15 cellular contexts compared by ENCODE assay signal in the genomic region with DNA sequence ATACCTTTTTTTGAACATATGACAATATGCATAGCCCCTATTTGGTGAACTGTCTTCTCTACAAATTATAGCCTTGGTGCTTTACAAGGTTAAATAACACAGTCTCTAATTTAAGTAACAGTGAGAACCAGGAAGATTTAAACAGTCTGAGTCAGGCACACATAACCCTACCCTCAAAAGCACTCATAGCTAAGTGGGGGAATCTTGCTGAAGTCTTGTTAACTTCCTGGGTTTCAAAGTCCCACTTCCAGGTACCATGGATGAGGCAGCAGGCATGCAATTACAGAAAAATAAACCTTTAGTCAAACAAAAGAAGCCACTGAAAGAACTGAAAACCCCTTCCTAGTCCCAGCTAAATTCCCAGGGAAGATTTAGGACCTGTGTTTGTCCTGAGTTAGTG.
DNase-seq lines count a peak whose midpoint lies in the region; ATAC-seq, FAIRE-seq and TF ChIP-seq lines count a peak whose summit lies in the region.
"Had no signal": no experiment of that assay in that cellular context is flagged by ENCODE, and none has a peak within 500 bp of the region (broad histone marks: within the 10 kb centered on the region; RNA-seq: fewer than 3 reads in every experiment).

No MANE protein-coding gene starts in this region.

- FAIRE-seq in pancreas (lab: Jason Lieb, UNC), result peak; percentile 23
- FAIRE-seq: A204.1 had no signal

- no peaks in the 10 kb centered on the region for H4K20me1 ChIP-seq in fibroblast of lung (ENCODE audit: control insufficient read depth, extremely low read depth, insufficient read depth, low read length)

- H3K9me3 ChIP-seq in fibroblast of lung (ENCODE audit: control insufficient read depth, insufficient read depth, low read depth, low read length) (no peaks in the 10 kb centered on the region), pancreas (no peaks in the 10 kb centered on the region)

- H3K36me3 ChIP-seq in fibroblast of lung (ENCODE audit: control insufficient read depth, insufficient read depth, low read length), result no peaks in the 10 kb centered on the region
- H3K36me3 ChIP-seq in pancreas, result no peaks in the 10 kb centered on the region

- no peak overlapping the region for H2AFZ ChIP-seq in fibroblast of lung (ENCODE audit: low read length)

- peak overlapping the region; percentile 25 for H3K4me2 ChIP-seq in fibroblast of lung (ENCODE audit: extremely low read depth, insufficient read depth, low read length)
- H3K4me2 ChIP-seq: KMS-11 had no signal

- no peaks in the 10 kb centered on the region for H3K79me2 ChIP-seq in fibroblast of lung (ENCODE audit: control insufficient read depth, insufficient read depth, low read length)

- H3K27ac ChIP-seq in fibroblast of lung (ENCODE audit: insufficient read depth, low read length), result peak overlapping the region; percentile 84
- peak overlapping the region; percentile 1 to 70 (median 64) for H3K27ac ChIP-seq in pancreas
- H3K27ac ChIP-seq: KMS-11 had no signal

- H3K9ac ChIP-seq in fibroblast of lung (ENCODE audit: insufficient read depth, low read length), result no peak overlapping the region
- H3K9ac ChIP-seq: KMS-11 had no signal

- TF ChIP-seq CTCF in fibroblast of lung (conservative IDR thresholded peaks at IDR 0.05 in 1 of 2, IDR thresholded peaks at IDR 0.05 in 1 of 2; ENCODE audit: low read depth in 1 of 2, low read length in 2 of 2) (no peak), pancreas (IDR thresholded peaks at IDR 0.05) (no peak)

- H3K4me1 ChIP-seq in fibroblast of lung (ENCODE audit: control insufficient read depth, extremely low read depth, insufficient read depth, low read length) (peaks cover 26% of the 10 kb centered on the region), pancreas (peaks cover 39 to 76% (median 52%) of the 10 kb centered on the region in 3 donors)

- H3K4me3 ChIP-seq in fibroblast of lung (replicated peaks in 1 of 4; ENCODE audit: control extremely low read depth in 1 of 4, insufficient read depth in 1 of 4, low read depth in 3 of 4, low read length in 4 of 4) (no peak overlapping the region), pancreas (no peak overlapping the region)

- intact Hi-C loops in Right ventricle myocardium superior (cut with DNase I), result no loop called here
- intact Hi-C loops in cardiac septum (cut with DNase I), result loop anchor here (10.0 kb wide), 1 partner anchor 142 kb away; no protein-coding TSS in a partner anchor
- intact Hi-C loops in pancreas (cut with DNase I), result no loop called here

- no peaks in the 10 kb centered on the region for H3K27me3 ChIP-seq in fibroblast of lung (ENCODE audit: control insufficient read depth, insufficient read depth, low read length)
- no peaks in the 10 kb centered on the region for H3K27me3 ChIP-seq in pancreas

- ATAC-seq in Right ventricle myocardium superior (ENCODE audit: poor library complexity) (peak; percentile 8), pancreas (peak in 1 of 4 donors; percentile 3), HG03045 (IDR thresholded peaks at IDR 0.05; ENCODE audit: unreplicated experiment) (no peak), GM19455 (IDR thresholded peaks at IDR 0.05; ENCODE audit: unreplicated experiment) (no peak), HG03432 (IDR thresholded peaks at IDR 0.05; ENCODE audit: unreplicated experiment) (no peak)

- no peak for DNase-seq in Right ventricle myocardium superior
- no peak for DNase-seq in cardiac septum (ENCODE audit: low spot score)
- DNase-seq in fibroblast of lung (ENCODE audit: low read depth in 2 of 2), result peak in 1 of 2 donors; percentile 56
- DNase-seq in pancreas, result no peak
- DNase-seq in NCI-H2171 (lab: John Stamatoyannopoulos, UW), result no peak
- DNase-seq: activated CD4-positive, alpha-beta memory T cell treated with anti-CD3 and anti-CD28 coated beads for 36 hours; activated naive CD4-positive, alpha-beta T cell treated with anti-CD3 and anti-CD28 coated beads, Interleukin-2, amount 50 U/mL, for 16 hours; effector CD8-positive, alpha-beta T cell; NCI-H446; stimulated activated CD4-positive, alpha-beta T cell treated with anti-CD3 and anti-CD28 coated beads, Interleukin-4, amount 100 ng/mL, for 1 hour had no signal
